Comparison of ENCODE assay signal across 14 cellular contexts in genomic region chr12:52522346-52523011, GRCh38. TPM values are rescaled to one million over a fixed set of nuclear protein-coding genes. Genes with fewer than 3 reads are reported as not detected.
DNase-seq lines count a peak whose midpoint lies in the region; ATAC-seq and FAIRE-seq lines count a peak whose summit lies in the region.
"Had no signal": no experiment of that assay in that cellular context is flagged by ENCODE, and none has a peak within 500 bp of the region (broad histone marks: within the 10 kb centered on the region; RNA-seq: fewer than 3 reads in every experiment).

No MANE protein-coding gene starts in this region.

- intact Hi-C loops in activated CD4-positive, alpha-beta memory T cell treated with anti-CD3 and anti-CD28 coated beads for 36 hours (cut with micrococcal nuclease), result no loop called here
- intact Hi-C loops in right cardiac atrium (cut with DNase I), result no loop called here

- no peak for FAIRE-seq in HTR-8/SVneo (lab: Jason Lieb, UNC)

- H3K27ac ChIP-seq in right cardiac atrium (ENCODE audit: low read length), result no peak overlapping the region

- WGBS in right cardiac atrium, result 69% methylated on average over 10 of the region's 10 CpGs

- H3K9me3 Mint-ChIP-seq in activated CD4-positive, alpha-beta memory T cell treated with anti-CD3 and anti-CD28 coated beads, Interleukin-2, amount 10 ng/mL, durations not matched to agents 7 days and 5 days, result no peaks in the 10 kb centered on the region
- no peaks in the 10 kb centered on the region for H3K9me3 Mint-ChIP-seq in activated CD4-positive, alpha-beta memory T cell treated with anti-CD3 and anti-CD28 coated beads for 36 hours
- H3K9me3 Mint-ChIP-seq: immature natural killer cell had no signal

- H3K27ac Mint-ChIP-seq in activated CD4-positive, alpha-beta memory T cell treated with anti-CD3 and anti-CD28 coated beads, Interleukin-2, amount 10 ng/mL, durations not matched to agents 7 days and 5 days, result no peak overlapping the region
- H3K27ac Mint-ChIP-seq in activated CD4-positive, alpha-beta memory T cell treated with anti-CD3 and anti-CD28 coated beads for 36 hours, result no peak overlapping the region

- in situ Hi-C loops in KBM-7 (cut with MboI; ENCODE audit: low pct_unique_long_range_greater_than_20kb, low sequenced_read_pairs), result no loop called here

- CTCF ChIA-PET in activated CD4-positive, alpha-beta memory T cell treated with anti-CD3 and anti-CD28 coated beads, Interleukin-2, amount 10 ng/mL, durations not matched to agents 7 days and 5 days (lab: Charles Lee), result no interaction called here
- CTCF ChIA-PET in activated CD4-positive, alpha-beta memory T cell treated with anti-CD3 and anti-CD28 coated beads for 36 hours (lab: Charles Lee), result no interaction called here

- peaks cover 8% of the 10 kb centered on the region for H3K4me1 Mint-ChIP-seq in activated CD4-positive, alpha-beta memory T cell treated with anti-CD3 and anti-CD28 coated beads, Interleukin-2, amount 10 ng/mL, durations not matched to agents 7 days and 5 days
- no peaks in the 10 kb centered on the region for H3K4me1 Mint-ChIP-seq in activated CD4-positive, alpha-beta memory T cell treated with anti-CD3 and anti-CD28 coated beads for 36 hours (ENCODE audit: low read depth)

- no peak overlapping the region for H3K9ac ChIP-seq in adipocyte (ENCODE audit: low read length)

- ATAC-seq in right cardiac atrium, result peak; percentile 19 to 20

- no peaks in the 10 kb centered on the region for H3K36me3 Mint-ChIP-seq in activated CD4-positive, alpha-beta memory T cell treated with anti-CD3 and anti-CD28 coated beads, Interleukin-2, amount 10 ng/mL, durations not matched to agents 7 days and 5 days (ENCODE audit: low read depth)
- no peaks in the 10 kb centered on the region for H3K36me3 Mint-ChIP-seq in activated CD4-positive, alpha-beta memory T cell treated with anti-CD3 and anti-CD28 coated beads for 36 hours
- H3K36me3 Mint-ChIP-seq: immature natural killer cell had no signal

- POLR2A ChIA-PET in activated CD4-positive, alpha-beta memory T cell treated with anti-CD3 and anti-CD28 coated beads, Interleukin-2, amount 10 ng/mL, durations not matched to agents 7 days and 5 days (lab: Charles Lee), result no interaction called here
- POLR2A ChIA-PET in activated CD4-positive, alpha-beta memory T cell treated with anti-CD3 and anti-CD28 coated beads for 36 hours (lab: Charles Lee), result no interaction called here

- H3K4me3 Mint-ChIP-seq in activated CD4-positive, alpha-beta memory T cell treated with anti-CD3 and anti-CD28 coated beads, Interleukin-2, amount 10 ng/mL, durations not matched to agents 7 days and 5 days, result no peak overlapping the region
- no peak overlapping the region for H3K4me3 Mint-ChIP-seq in activated CD4-positive, alpha-beta memory T cell treated with anti-CD3 and anti-CD28 coated beads for 36 hours
- H3K4me3 Mint-ChIP-seq: immature natural killer cell had no signal

- no peaks in the 10 kb centered on the region for H3K36me3 ChIP-seq in adipocyte (ENCODE audit: control insufficient read depth, insufficient read depth, low read length, severe bottlenecking)

- H3K27me3 Mint-ChIP-seq in activated CD4-positive, alpha-beta memory T cell treated with anti-CD3 and anti-CD28 coated beads, Interleukin-2, amount 10 ng/mL, durations not matched to agents 7 days and 5 days, result peaks cover 2% of the 10 kb centered on the region
- H3K27me3 Mint-ChIP-seq in activated CD4-positive, alpha-beta memory T cell treated with anti-CD3 and anti-CD28 coated beads for 36 hours, result no peaks in the 10 kb centered on the region

- DNase-seq in activated CD4-positive, alpha-beta memory T cell treated with anti-CD3 and anti-CD28 coated beads, Interleukin-2, amount 10 ng/mL, durations not matched to agents 7 days and 5 days, result peak; percentile 9
- no peak for DNase-seq in activated CD4-positive, alpha-beta memory T cell treated with anti-CD3 and anti-CD28 coated beads for 36 hours
- DNase-seq in adipocyte (ENCODE audit: low read depth) (peak; percentile 12), right cardiac atrium (no peak), epidermal melanocyte (ENCODE audit: insufficient read length, low spot score) (no peak), KBM-7 (no peak), HTR-8/SVneo (ENCODE audit: insufficient read length, low spot score) (no peak)
- peak; percentile 13 for DNase-seq in stimulated activated CD8-positive, alpha-beta memory T cell treated with anti-CD3 and anti-CD28 coated beads, Interleukin-4, amount 100 ng/mL, for 48 hours
- DNase-seq: ACHN; erythroblast; immature natural killer cell; NCI-H187 treated with DMSO at 0.1 percent for 48 hours; stimulated activated CD4-positive, alpha-beta T cell treated with anti-CD3 and anti-CD28 coated beads, Interleukin-4, amount 100 ng/mL, for 4 hours had no signal

- peaks cover 49% of the 10 kb centered on the region for H3K27me3 ChIP-seq in adipocyte (replicated peaks; ENCODE audit: control insufficient read depth, insufficient read depth, low read length)
- H3K27me3 ChIP-seq in right cardiac atrium (ENCODE audit: control insufficient read depth, insufficient read depth), result no peaks in the 10 kb centered on the region

- peaks cover 25% of the 10 kb centered on the region for H3K4me1 ChIP-seq in adipocyte (ENCODE audit: control insufficient read depth, insufficient read depth, low read length)
- no peaks in the 10 kb centered on the region for H3K4me1 ChIP-seq in right cardiac atrium (ENCODE audit: control insufficient read depth, insufficient read depth, low read length)

- H3K9me3 ChIP-seq in adipocyte (ENCODE audit: control insufficient read depth, low read length) (no peaks in the 10 kb centered on the region), right cardiac atrium (ENCODE audit: control insufficient read depth, low read length) (no peaks in the 10 kb centered on the region)

- no peak overlapping the region for H3K4me3 ChIP-seq in adipocyte (ENCODE audit: low read length)
- H3K4me3 ChIP-seq in right cardiac atrium (ENCODE audit: low read length), result no peak overlapping the region

RNA-seq across cellular contexts. Expression of gene KRT5, which starts 2.3 kb away (rescaled TPM):
- not detected for total RNA-seq in activated CD4-positive, alpha-beta memory T cell treated with anti-CD3 and anti-CD28 coated beads, Interleukin-2, amount 10 ng/mL, durations not matched to agents 7 days and 5 days
- total RNA-seq in activated CD4-positive, alpha-beta memory T cell treated with anti-CD3 and anti-CD28 coated beads for 36 hours, result not detected
- not detected for total RNA-seq in right cardiac atrium
- polyA plus RNA-seq in right cardiac atrium, result 0.07 TPM
- polyA plus RNA-seq: immature natural killer cell had no signal

RNA-seq across cellular contexts. Expression of gene KRT6A, which starts 29.4 kb away (rescaled TPM):
- not detected for total RNA-seq in activated CD4-positive, alpha-beta memory T cell treated with anti-CD3 and anti-CD28 coated beads, Interleukin-2, amount 10 ng/mL, durations not matched to agents 7 days and 5 days
- total RNA-seq in activated CD4-positive, alpha-beta memory T cell treated with anti-CD3 and anti-CD28 coated beads for 36 hours, result not detected
- not detected for total RNA-seq in right cardiac atrium
- polyA plus RNA-seq in right cardiac atrium, result not detected
- polyA plus RNA-seq: immature natural killer cell had no signal

RNA-seq across cellular contexts. Expression of gene KRT71, which starts 30.5 kb away (rescaled TPM):
- total RNA-seq in activated CD4-positive, alpha-beta memory T cell treated with anti-CD3 and anti-CD28 coated beads, Interleukin-2, amount 10 ng/mL, durations not matched to agents 7 days and 5 days, result not detected
- not detected for total RNA-seq in activated CD4-positive, alpha-beta memory T cell treated with anti-CD3 and anti-CD28 coated beads for 36 hours
- total RNA-seq in right cardiac atrium, result not detected
- polyA plus RNA-seq in right cardiac atrium, result not detected
- total RNA-seq: subcutaneous adipose tissue had no signal
- polyA plus RNA-seq: immature natural killer cell had no signal

RNA-seq across cellular contexts. Expression of gene KRT6C, which starts 48.9 kb away (rescaled TPM):
- total RNA-seq in activated CD4-positive, alpha-beta memory T cell treated with anti-CD3 and anti-CD28 coated beads, Interleukin-2, amount 10 ng/mL, durations not matched to agents 7 days and 5 days, result not detected
- total RNA-seq in activated CD4-positive, alpha-beta memory T cell treated with anti-CD3 and anti-CD28 coated beads for 36 hours, result not detected
- total RNA-seq in right cardiac atrium, result not detected
- not detected for polyA plus RNA-seq in right cardiac atrium
- total RNA-seq: subcutaneous adipose tissue had no signal
- polyA plus RNA-seq: immature natural killer cell had no signal

RNA-seq across cellular contexts. Expression of gene KRT74, which starts 51.2 kb away (rescaled TPM):
- total RNA-seq in activated CD4-positive, alpha-beta memory T cell treated with anti-CD3 and anti-CD28 coated beads, Interleukin-2, amount 10 ng/mL, durations not matched to agents 7 days and 5 days, result not detected
- not detected for total RNA-seq in activated CD4-positive, alpha-beta memory T cell treated with anti-CD3 and anti-CD28 coated beads for 36 hours
- total RNA-seq in right cardiac atrium, result 1 to 10 TPM in 2 of 4 donors, under 1 TPM in 2; 0.47 to 2.2 (median 1.2) TPM
- 0.14 TPM for polyA plus RNA-seq in right cardiac atrium
- total RNA-seq: subcutaneous adipose tissue had no signal
- polyA plus RNA-seq: immature natural killer cell had no signal

Comparison
In these comparisons a context has a peak if more than half of its experiments do, and no peak if none do; other contexts are left out.
1. DNase-seq: peak in activated CD4-positive, alpha-beta memory T cell treated with anti-CD3 and anti-CD28 coated beads, Interleukin-2, amount 10 ng/mL, durations not matched to agents 7 days and 5 days (single experiment), adipocyte (single experiment) and stimulated activated CD8-positive, alpha-beta memory T cell treated with anti-CD3 and anti-CD28 coated beads, Interleukin-4, amount 100 ng/mL, for 48 hours (single experiment); none in activated CD4-positive, alpha-beta memory T cell treated with anti-CD3 and anti-CD28 coated beads for 36 hours (single experiment), right cardiac atrium (0 of 3), epidermal melanocyte (single experiment), KBM-7 (single experiment) and HTR-8/SVneo (single experiment).